Comparison of ENCODE assay signal across 7 cellular contexts in the genomic region with DNA sequence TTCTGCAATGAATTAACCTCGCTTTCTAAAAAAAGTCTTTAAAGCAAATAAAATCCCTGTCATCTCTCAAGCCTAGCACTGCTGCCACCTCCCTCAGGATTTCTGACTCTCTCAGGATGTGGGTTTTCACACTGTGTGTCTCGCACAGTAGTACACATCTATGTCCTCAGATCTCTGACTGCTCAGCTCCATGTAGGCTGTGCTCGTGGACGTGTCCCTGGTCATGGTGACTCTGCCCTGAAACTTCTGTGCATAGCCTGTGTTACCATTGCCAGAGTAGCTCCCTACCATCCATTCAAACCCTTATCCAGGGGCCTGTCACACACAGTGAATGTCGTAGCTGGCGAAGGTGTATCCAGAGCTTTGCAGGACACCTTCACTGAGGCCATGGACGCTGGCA.
DNase-seq lines count a peak whose midpoint lies in the region; ATAC-seq and TF ChIP-seq lines count a peak whose summit lies in the region.
"Not testable (repeated sequence)": the region's sequence is repeated elsewhere in the genome, so short reads cannot be mapped to it uniquely, and the experiment has no call there.

No MANE protein-coding gene starts in this region.

- 58% methylated on average over 7 of the region's 7 CpGs for WGBS in esophagus muscularis mucosa

- not testable (repeated sequence) for H3K9me3 ChIP-seq in BLaER1; T-helper 17 cell (ENCODE audit: control insufficient read depth, low read length, poor library complexity, severe bottlenecking); esophagus muscularis mucosa
- H3K9me3 ChIP-seq in KOPT-K1 (ENCODE audit: insufficient read depth, low read length, poor library complexity, severe bottlenecking): peaks cover 22% of the 10 kb centered on the region

- H3K36me3 Mint-ChIP-seq in T-helper 17 cell (ENCODE audit: low read depth); activated CD8-positive, alpha-beta T cell treated with anti-CD3 and anti-CD28 coated beads for 36 hours (ENCODE audit: low read depth); progenitor cell of endocrine pancreas (ENCODE audit: insufficient read depth): not testable (repeated sequence)

- not testable (repeated sequence) for TF ChIP-seq EP300 in esophagus muscularis mucosa (IDR thresholded peaks at IDR 0.05)

- H3K4me3 ChIP-seq in BLaER1, esophagus muscularis mucosa: not testable (repeated sequence)

- H3K4me3 Mint-ChIP-seq in T-helper 17 cell; activated CD8-positive, alpha-beta T cell treated with anti-CD3 and anti-CD28 coated beads for 36 hours; progenitor cell of endocrine pancreas (ENCODE audit: low read depth): not testable (repeated sequence)

- not testable (repeated sequence) for ATAC-seq in T-helper 17 cell; activated CD8-positive, alpha-beta T cell treated with anti-CD3 and anti-CD28 coated beads for 36 hours

- DNase-seq in T-helper 17 cell; progenitor cell of endocrine pancreas (ENCODE audit: low spot score, unreplicated experiment): not testable (repeated sequence)
- DNase-seq in activated CD8-positive, alpha-beta T cell treated with anti-CD3 and anti-CD28 coated beads for 36 hours: peak; percentile 16
- peak; percentile 13 for DNase-seq in activated gamma-delta T cell treated with anti-CD3 and anti-CD28 coated beads, Interleukin-2, amount 50 U/mL, for 16 hours (ENCODE audit: low read depth)
- peak; percentile 53 for DNase-seq in esophagus muscularis mucosa (ENCODE audit: extremely low spot score)

- POLR2A ChIA-PET in activated CD8-positive, alpha-beta T cell treated with anti-CD3 and anti-CD28 coated beads for 36 hours (lab: Charles Lee): not testable (repeated sequence)

- not testable (repeated sequence) for H3K9ac ChIP-seq in BLaER1

- H4K20me1 ChIP-seq in BLaER1: not testable (repeated sequence)

- CTCF ChIA-PET in activated CD8-positive, alpha-beta T cell treated with anti-CD3 and anti-CD28 coated beads for 36 hours (lab: Charles Lee): not testable (repeated sequence)

- TF ChIP-seq CTCF in activated CD8-positive, alpha-beta T cell treated with anti-CD3 and anti-CD28 coated beads for 36 hours (IDR thresholded peaks at IDR 0.05); esophagus muscularis mucosa (IDR thresholded peaks at IDR 0.05); progenitor cell of endocrine pancreas (IDR thresholded peaks at IDR 0.05; ENCODE audit: unreplicated experiment): not testable (repeated sequence)

- H3K4me2 ChIP-seq in BLaER1: peak overlapping the region; percentile 47

- H3K27me3 Mint-ChIP-seq in T-helper 17 cell: peaks cover 16% of the 10 kb centered on the region
- not testable (repeated sequence) for H3K27me3 Mint-ChIP-seq in activated CD8-positive, alpha-beta T cell treated with anti-CD3 and anti-CD28 coated beads for 36 hours; progenitor cell of endocrine pancreas

- intact Hi-C loops in activated CD8-positive, alpha-beta T cell treated with anti-CD3 and anti-CD28 coated beads for 36 hours (cut with micrococcal nuclease); esophagus muscularis mucosa (cut with DNase I): not testable (repeated sequence)

- H3K4me1 ChIP-seq in BLaER1: peaks cover 16% of the 10 kb centered on the region
- not testable (repeated sequence) for H3K4me1 ChIP-seq in esophagus muscularis mucosa

- peak overlapping the region; percentile 27 for H3K27ac Mint-ChIP-seq in T-helper 17 cell
- H3K27ac Mint-ChIP-seq in activated CD8-positive, alpha-beta T cell treated with anti-CD3 and anti-CD28 coated beads for 36 hours: not testable (repeated sequence)
- H3K27ac Mint-ChIP-seq in progenitor cell of endocrine pancreas: peak overlapping the region; percentile 59

- H3K36me3 ChIP-seq in BLaER1, esophagus muscularis mucosa: not testable (repeated sequence)
- H3K36me3 ChIP-seq in KOPT-K1 (ENCODE audit: insufficient read depth, low read length): 0 out of 2 replicates have a peak, but pooled peaks cover 12% of the 10 kb centered on the region

- not testable (repeated sequence) for TF ChIP-seq POLR2A in esophagus muscularis mucosa (IDR thresholded peaks at IDR 0.05; ENCODE audit: low read depth)

- not testable (repeated sequence) for H3K9me3 Mint-ChIP-seq in activated CD8-positive, alpha-beta T cell treated with anti-CD3 and anti-CD28 coated beads for 36 hours
- peaks cover 49% of the 10 kb centered on the region for H3K9me3 Mint-ChIP-seq in progenitor cell of endocrine pancreas (ENCODE audit: low read depth)

- H3K27me3 ChIP-seq in BLaER1: not testable (repeated sequence)
- peaks cover 0 to 12% (median 0%) of the 10 kb centered on the region in 4 donors for H3K27me3 ChIP-seq in esophagus muscularis mucosa

- not testable (repeated sequence) for H3K27ac ChIP-seq in BLaER1; esophagus muscularis mucosa (replicated peaks in 1 of 4)
- H3K27ac ChIP-seq in KOPT-K1 (ENCODE audit: low read depth, low read length, poor library complexity, severe bottlenecking): peak overlapping the region; percentile 72

- not testable (repeated sequence) for H3K4me1 Mint-ChIP-seq in T-helper 17 cell; progenitor cell of endocrine pancreas (ENCODE audit: low read depth)
- peaks cover 24% of the 10 kb centered on the region for H3K4me1 Mint-ChIP-seq in activated CD8-positive, alpha-beta T cell treated with anti-CD3 and anti-CD28 coated beads for 36 hours (ENCODE audit: low read depth)
